In the genomic region with DNA sequence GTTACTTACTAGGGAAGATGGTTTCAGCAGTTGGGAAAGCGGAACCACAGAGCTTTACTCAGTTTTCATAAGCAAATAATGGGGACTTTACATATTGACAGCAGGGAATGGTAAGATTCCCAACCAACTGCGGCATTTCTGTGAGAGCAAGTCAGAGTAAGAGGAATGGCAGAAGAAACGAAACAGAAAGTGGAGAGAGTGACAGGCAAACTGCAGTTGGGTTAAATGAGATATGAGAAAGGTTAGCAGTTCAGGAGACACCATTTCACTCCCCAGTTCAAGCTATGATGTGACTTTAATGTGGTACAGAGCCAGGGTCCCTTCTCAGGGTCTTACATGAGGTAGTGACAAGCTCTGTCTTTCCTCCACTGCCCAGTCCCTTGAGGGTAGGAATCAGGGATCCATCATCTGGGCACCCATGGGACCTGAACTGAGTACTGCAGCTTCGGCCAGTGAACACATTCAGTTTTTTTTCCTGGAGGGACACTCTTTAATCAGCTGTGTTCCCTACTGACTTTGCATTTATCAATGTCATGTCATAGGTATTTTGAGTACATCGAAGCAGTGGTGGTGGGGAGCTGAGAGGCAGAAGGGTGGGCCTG, we compare ENCODE assay signal across 14 cellular contexts. TPM values are rescaled to one million over a fixed set of nuclear protein-coding genes. Genes with fewer than 3 reads are reported as not detected.
A peak's percentile ranks its signal among the peaks of the same experiment; 100 is the strongest.
DNase-seq lines count a peak whose midpoint lies in the region; ATAC-seq and TF ChIP-seq lines count a peak whose summit lies in the region.
"Had no signal": no experiment of that assay in that cellular context is flagged by ENCODE, and none has a peak within 500 bp of the region (broad histone marks: within the 10 kb centered on the region; RNA-seq: fewer than 3 reads in every experiment).

No MANE protein-coding gene starts in this region.

- peaks cover 7% of the 10 kb centered on the region for H3K27me3 Mint-ChIP-seq in glutamatergic neuron (ENCODE audit: unreplicated experiment)
- H3K27me3 Mint-ChIP-seq in endothelial cell (ENCODE audit: unreplicated experiment): no peaks in the 10 kb centered on the region

- peaks cover 29% of the 10 kb centered on the region for H3K4me1 Mint-ChIP-seq in glutamatergic neuron (ENCODE audit: low read depth, unreplicated experiment)
- peaks cover 16% of the 10 kb centered on the region for H3K4me1 Mint-ChIP-seq in endothelial cell (ENCODE audit: unreplicated experiment)

- H3K36me3 Mint-ChIP-seq in glutamatergic neuron (ENCODE audit: unreplicated experiment) (peaks cover 10% of the 10 kb centered on the region), endothelial cell (ENCODE audit: low read depth, unreplicated experiment) (peaks cover 4% of the 10 kb centered on the region)

- DNase-seq in AG09309 (ENCODE audit: low read depth) (peak; percentile 4), glutamatergic neuron (no peak), NCI-H2081 (lab: John Stamatoyannopoulos, UW) (no peak), endothelial cell (ENCODE audit: low spot score) (no peak), cortex of kidney (lab: John Stamatoyannopoulos, UW) (no peak)
- DNase-seq in stimulated activated CD4-positive, alpha-beta T cell treated with anti-CD3 and anti-CD28 coated beads, Interleukin-2, amount 100 ng/mL, for 24 hours: no peak
- DNase-seq: activated CD4-positive, alpha-beta T cell treated with anti-CD3 and anti-CD28 coated beads for 48 hours; activated T-cell treated with anti-CD3 and anti-CD28 coated beads, Interleukin-2, amount 50 U/mL, for 72 hours; GF-D8; NCI-H1092; posterior cingulate gyrus had no signal

- peaks cover 11% of the 10 kb centered on the region for H3K9me3 Mint-ChIP-seq in glutamatergic neuron (ENCODE audit: unreplicated experiment)
- H3K9me3 Mint-ChIP-seq in endothelial cell (ENCODE audit: unreplicated experiment): no peaks in the 10 kb centered on the region

- no peak overlapping the region for H3K4me3 ChIP-seq in AG09309 (ENCODE audit: control insufficient read depth, low read depth, low read length)
- H3K4me3 ChIP-seq: tibial nerve had no signal

- ATAC-seq in GM19023 (IDR thresholded peaks at IDR 0.05; ENCODE audit: unreplicated experiment) (peak; percentile 49), HG03520 (IDR thresholded peaks at IDR 0.05; ENCODE audit: unreplicated experiment) (peak; percentile 38)

- H3K27ac Mint-ChIP-seq in glutamatergic neuron (ENCODE audit: unreplicated experiment) (peak overlapping the region; percentile 73), endothelial cell (ENCODE audit: unreplicated experiment) (no peak overlapping the region)
- H3K27ac Mint-ChIP-seq: activated T-cell treated with anti-CD3 and anti-CD28 coated beads, Interleukin-2, amount 50 U/mL, for 72 hours had no signal

- TF ChIP-seq CTCF in AG09309 (IDR thresholded peaks at IDR 0.05; ENCODE audit: control insufficient read depth, insufficient read depth, low read depth, low read length, missing control alignments): no peak
- no peak for TF ChIP-seq CTCF in glutamatergic neuron (IDR thresholded peaks at IDR 0.05; ENCODE audit: partially characterized antibody, unreplicated experiment)
- TF ChIP-seq CTCF in endothelial cell (IDR thresholded peaks at IDR 0.05; ENCODE audit: unreplicated experiment): no peak

- H3K4me3 Mint-ChIP-seq in glutamatergic neuron (ENCODE audit: unreplicated experiment) (peak overlapping the region; percentile 2), endothelial cell (ENCODE audit: unreplicated experiment) (no peak overlapping the region)
- H3K4me3 Mint-ChIP-seq: activated T-cell treated with anti-CD3 and anti-CD28 coated beads, Interleukin-2, amount 50 U/mL, for 72 hours had no signal

RNA-seq across cellular contexts. Expression of a gene that starts 33.0 kb away (rescaled TPM):
- total RNA-seq in glutamatergic neuron (ENCODE audit: unreplicated experiment) (134 TPM), endothelial cell (ENCODE audit: unreplicated experiment) (35.9 TPM)

RNA-seq across cellular contexts. Expression of a gene that starts 34.8 kb away (rescaled TPM):
- total RNA-seq in glutamatergic neuron (ENCODE audit: unreplicated experiment): 22.1 TPM
- total RNA-seq in endothelial cell (ENCODE audit: unreplicated experiment): 20.4 TPM
